In the genomic region with DNA sequence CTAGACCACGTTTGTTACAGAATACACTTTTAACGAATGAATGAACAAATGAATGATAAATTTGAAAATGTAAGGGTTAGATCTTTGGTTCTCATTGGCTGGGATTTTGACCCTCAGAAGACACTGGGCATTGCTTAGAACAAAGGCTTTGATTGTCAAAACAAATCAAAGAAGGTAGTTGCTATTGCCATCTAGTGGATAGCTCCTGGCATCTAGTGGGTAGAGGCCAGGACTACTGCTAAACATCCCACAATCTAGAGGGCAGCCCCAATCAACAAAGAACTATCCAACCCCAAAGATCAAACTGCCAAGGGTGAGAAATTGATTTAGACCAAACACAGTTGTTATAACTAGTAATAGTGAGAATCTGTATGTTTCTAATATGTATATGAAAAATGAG, we compare ENCODE assay signal across 9 cellular contexts.
DNase-seq lines count a peak whose midpoint lies in the region; ATAC-seq, FAIRE-seq and TF ChIP-seq lines count a peak whose summit lies in the region.
"Had no signal": no experiment of that assay in that cellular context is flagged by ENCODE, and none has a peak within 500 bp of the region (broad histone marks: within the 10 kb centered on the region; RNA-seq: fewer than 3 reads in every experiment).

No MANE protein-coding gene starts in this region.

- H3K9me3 ChIP-seq in lower lobe of right lung: no peaks in the 10 kb centered on the region
- H3K9me3 ChIP-seq in naive thymus-derived CD4-positive, alpha-beta T cell (ENCODE audit: control insufficient read depth in 2 of 3, low read length in 3 of 3): no peaks in the 10 kb centered on the region
- H3K9me3 ChIP-seq in MG63: no peaks in the 10 kb centered on the region
- H3K9me3 ChIP-seq: thoracic aorta had no signal

- no peak for TF ChIP-seq POLR2A in GM12891 (IDR thresholded peaks at IDR 0.05; ENCODE audit: low read depth, low read length)

- H3K9me3 Mint-ChIP-seq in stimulated activated naive CD8-positive, alpha-beta T cell treated with anti-CD3 and anti-CD28 coated beads, Interleukin-15, amount 100 ng/mL, for 72 hours: no peaks in the 10 kb centered on the region
- H3K9me3 Mint-ChIP-seq in naive thymus-derived CD4-positive, alpha-beta T cell: peaks cover 0 to 2% (median 0%) of the 10 kb centered on the region in 11 donors

- DNase-seq in stimulated activated naive CD8-positive, alpha-beta T cell treated with anti-CD3 and anti-CD28 coated beads, Interleukin-15, Interleukin-2, amounts not matched to agents 100 U/mL and 50 U/mL, for 24 hours: no peak
- DNase-seq in stimulated activated naive CD8-positive, alpha-beta T cell treated with anti-CD3 and anti-CD28 coated beads, Interleukin-15, amount 100 ng/mL, for 72 hours: no peak
- DNase-seq in OCI-M1 (lab: John Stamatoyannopoulos, UW) (peak; percentile 55), lower lobe of right lung (no peak), MG63 (no peak), GM12891 (ENCODE audit: insufficient read length, low spot score) (no peak)
- DNase-seq in naive thymus-derived CD4-positive, alpha-beta T cell: no peak

- H3K36me3 ChIP-seq in lower lobe of right lung (no peaks in the 10 kb centered on the region), MG63 (no peaks in the 10 kb centered on the region)
- no peaks in the 10 kb centered on the region for H3K36me3 ChIP-seq in naive thymus-derived CD4-positive, alpha-beta T cell (ENCODE audit: control insufficient read depth in 2 of 3, insufficient read depth in 3 of 3, low read length in 3 of 3)
- H3K36me3 ChIP-seq: thoracic aorta had no signal

- CTCF ChIA-PET in naive thymus-derived CD4-positive, alpha-beta T cell (lab: Charles Lee): no interaction called here

- H3K27me3 Mint-ChIP-seq in stimulated activated naive CD8-positive, alpha-beta T cell treated with anti-CD3 and anti-CD28 coated beads, Interleukin-15, amount 100 ng/mL, for 72 hours: no peaks in the 10 kb centered on the region
- no peaks in the 10 kb centered on the region for H3K27me3 Mint-ChIP-seq in naive thymus-derived CD4-positive, alpha-beta T cell

- H3K27me3 ChIP-seq in lower lobe of right lung (ENCODE audit: low read depth): no peaks in the 10 kb centered on the region
- no peaks in the 10 kb centered on the region for H3K27me3 ChIP-seq in naive thymus-derived CD4-positive, alpha-beta T cell (ENCODE audit: control insufficient read depth in 2 of 2, insufficient read depth in 2 of 2, low read length in 2 of 2)
- no peaks in the 10 kb centered on the region for H3K27me3 ChIP-seq in MG63

- POLR2A ChIA-PET in naive thymus-derived CD4-positive, alpha-beta T cell (lab: Charles Lee): no interaction called here

- FAIRE-seq in GM12891 (lab: Jason Lieb, UNC): no peak

- no peak overlapping the region for H3K27ac ChIP-seq in lower lobe of right lung
- no peak overlapping the region for H3K27ac ChIP-seq in naive thymus-derived CD4-positive, alpha-beta T cell (ENCODE audit: low read depth, low read length)
- H3K27ac ChIP-seq: thoracic aorta had no signal

- ATAC-seq in stimulated activated naive CD8-positive, alpha-beta T cell treated with anti-CD3 and anti-CD28 coated beads, Interleukin-15, Interleukin-2, amounts not matched to agents 100 U/mL and 50 U/mL, for 24 hours: peak; percentile 36
- ATAC-seq in stimulated activated naive CD8-positive, alpha-beta T cell treated with anti-CD3 and anti-CD28 coated beads, Interleukin-15, amount 100 ng/mL, for 72 hours: no peak
- ATAC-seq in HG03025 (IDR thresholded peaks at IDR 0.05; ENCODE audit: low FRiP score, unreplicated experiment): peak; percentile 79
- no peak for ATAC-seq in lower lobe of right lung
- ATAC-seq in naive thymus-derived CD4-positive, alpha-beta T cell: no peak

- TF ChIP-seq CTCF in lower lobe of right lung (IDR thresholded peaks at IDR 0.05): peak; percentile 13

- H3K4me1 ChIP-seq in lower lobe of right lung: no peaks in the 10 kb centered on the region
- H3K4me1 ChIP-seq in naive thymus-derived CD4-positive, alpha-beta T cell (ENCODE audit: control insufficient read depth in 2 of 2, insufficient read depth in 2 of 2, low read length in 2 of 2): no peaks in the 10 kb centered on the region

- H3K4me3 ChIP-seq in lower lobe of right lung (no peak overlapping the region), MG63 (no peak overlapping the region)
- no peak overlapping the region for H3K4me3 ChIP-seq in naive thymus-derived CD4-positive, alpha-beta T cell (ENCODE audit: low read length)
- H3K4me3 ChIP-seq: thoracic aorta had no signal

- intact Hi-C loops in lower lobe of right lung (cut with DNase I): no loop called here
- intact Hi-C loops in naive thymus-derived CD4-positive, alpha-beta T cell (cut with micrococcal nuclease): no loop called here

- no peak overlapping the region for H3K4me3 Mint-ChIP-seq in stimulated activated naive CD8-positive, alpha-beta T cell treated with anti-CD3 and anti-CD28 coated beads, Interleukin-15, amount 100 ng/mL, for 72 hours
- no peak overlapping the region for H3K4me3 Mint-ChIP-seq in naive thymus-derived CD4-positive, alpha-beta T cell

- H3K4me1 Mint-ChIP-seq in stimulated activated naive CD8-positive, alpha-beta T cell treated with anti-CD3 and anti-CD28 coated beads, Interleukin-15, amount 100 ng/mL, for 72 hours: no peaks in the 10 kb centered on the region
- H3K4me1 Mint-ChIP-seq in naive thymus-derived CD4-positive, alpha-beta T cell: no peaks in the 10 kb centered on the region

- no peak overlapping the region for H3K27ac Mint-ChIP-seq in stimulated activated naive CD8-positive, alpha-beta T cell treated with anti-CD3 and anti-CD28 coated beads, Interleukin-15, amount 100 ng/mL, for 72 hours
- H3K27ac Mint-ChIP-seq in naive thymus-derived CD4-positive, alpha-beta T cell: no peak overlapping the region

- no peaks in the 10 kb centered on the region for H3K36me3 Mint-ChIP-seq in naive thymus-derived CD4-positive, alpha-beta T cell

TF ChIP-seq in GM12891, 5 proteins besides CTCF, POLR2A, EP300 and RAD21:
- TF ChIP-seq TAF1 (IDR thresholded peaks at IDR 0.05; ENCODE audit: low read depth, low read length) (no peak), POLR2AphosphoS5 (IDR thresholded peaks at IDR 0.05; ENCODE audit: low read depth, low read length) (no peak), SPI1 (IDR thresholded peaks at IDR 0.05; ENCODE audit: low read depth, low read length) (no peak), POU2F2 (IDR thresholded peaks at IDR 0.05; ENCODE audit: low read depth, low read length) (no peak), PAX5 (IDR thresholded peaks at IDR 0.05; ENCODE audit: insufficient read depth, low read length, severe bottlenecking) (no peak)

Comparison
In these comparisons a context has a peak if more than half of its experiments do, and no peak if none do; other contexts are left out.
1. ATAC-seq: peak in stimulated activated naive CD8-positive, alpha-beta T cell treated with anti-CD3 and anti-CD28 coated beads, Interleukin-15, Interleukin-2, amounts not matched to agents 100 U/mL and 50 U/mL, for 24 hours (single experiment) and HG03025 (single experiment); none in stimulated activated naive CD8-positive, alpha-beta T cell treated with anti-CD3 and anti-CD28 coated beads, Interleukin-15, amount 100 ng/mL, for 72 hours (single experiment), lower lobe of right lung (0 of 2) and naive thymus-derived CD4-positive, alpha-beta T cell (single experiment).